Comparison of ENCODE assay signal across 23 cellular contexts in the genomic region with DNA sequence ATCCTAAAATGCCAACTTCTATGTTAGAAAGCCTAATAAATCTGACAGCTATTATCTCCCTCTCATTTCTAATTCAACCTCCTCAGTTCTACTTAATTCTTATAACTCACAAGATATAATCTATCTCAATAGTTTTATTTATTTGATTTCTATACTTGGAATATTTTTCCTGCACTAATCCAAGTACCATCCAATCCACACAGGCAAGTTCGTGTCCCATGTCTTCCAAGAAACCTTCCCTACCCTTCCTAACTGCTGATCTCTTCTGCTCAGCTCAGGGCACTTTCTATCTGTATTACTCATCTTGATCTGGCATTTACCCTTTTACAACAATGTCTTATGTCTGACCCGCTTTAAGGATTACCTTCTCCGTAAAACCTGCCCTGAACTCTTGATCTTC. TPM values are rescaled to one million over a fixed set of nuclear protein-coding genes. Genes with fewer than 3 reads are reported as not detected.
"Had no signal": no experiment of that assay in that cellular context is flagged by ENCODE, and none has a peak within 500 bp of the region (broad histone marks: within the 10 kb centered on the region; RNA-seq: fewer than 3 reads in every experiment).

No MANE protein-coding gene starts in this region.

- DNase-seq: activated CD4-positive, alpha-beta memory T cell treated with anti-CD3 and anti-CD28 coated beads for 36 hours; activated CD4-positive, alpha-beta T cell treated with anti-CD3 and anti-CD28 coated beads, Interleukin-2, amount 10 ng/mL, durations not matched to agents 7 days and 5 days; activated CD4-positive, CD25-positive, alpha-beta regulatory T cell; activated gamma-delta T cell; activated naive CD4-positive, alpha-beta T cell treated with anti-CD3 and anti-CD28 coated beads for 36 hours; activated T-cell treated with anti-CD3 and anti-CD28 coated beads for 4 hours; activated T-cell treated with anti-CD3 and anti-CD28 coated beads, Interleukin-2, amount 50 U/mL, for 48 hours; brain microvascular endothelial cell; Kasumi-1; NCI-H1105 treated with DMSO at 0.1 percent for 48 hours; NCI-H1436 treated with DMSO at 0.1 percent for 48 hours; NCI-H187; NCI-H2081; NCI-H446 treated with DMSO at 0.1 percent for 48 hours; NCI-H524 treated with DMSO at 0.1 percent for 48 hours; NCI-H748 treated with DMSO at 0.1 percent for 48 hours; Right ventricle myocardium superior; SJCRH30 had no signal

- H3K27me3 ChIP-seq: brain microvascular endothelial cell, cardiac muscle cell, SJCRH30 had no signal

- H3K4me3 ChIP-seq: cardiac muscle cell, SJCRH30 had no signal

- H3K27ac ChIP-seq: cardiac muscle cell, RWPE1, SJCRH30 had no signal

- H3K9me3 ChIP-seq: SJCRH30 had no signal

- ATAC-seq: activated T-helper 17 cell treated with anti-CD3 and anti-CD28 coated beads, Interleukin-2, amount 50 U/mL, for 72 hours; Panc1 had no signal

RNA-seq across cellular contexts. Expression of a gene that starts 42.6 kb away (rescaled TPM):
- total RNA-seq: activated CD8-positive, alpha-beta memory T cell treated with anti-CD3 and anti-CD28 coated beads for 36 hours; activated naive CD4-positive, alpha-beta T cell treated with anti-CD3 and anti-CD28 coated beads for 36 hours; Right ventricle myocardium superior had no signal
